ENCODE assay signal across 16 cellular contexts in genomic region chr2:100812141-100812540, GRCh38.
"Had no signal": no experiment of that assay in that cellular context is flagged by ENCODE, and none has a peak within 500 bp of the region (broad histone marks: within the 10 kb centered on the region; RNA-seq: fewer than 3 reads in every experiment).

No MANE protein-coding gene starts in this region.

- H3K36me3 Mint-ChIP-seq: natural killer cell treated with Interleukin-12 subunit alpha and Interleukin-12 subunit beta and Interleukin-15 and Interleukin-18, amount 100 ng/mL, for 72 hours; stimulated activated effector memory CD8-positive, alpha-beta T cell treated with anti-CD3 and anti-CD28 coated beads, Interleukin-12 subunit alpha, Interleukin-12 subunit beta, amount 100 ng/mL, for 72 hours had no signal

- ATAC-seq: foreskin keratinocyte; left lobe of liver; mucosa of descending colon; natural killer cell treated with Interleukin-12 subunit alpha and Interleukin-12 subunit beta and Interleukin-15 and Interleukin-18, amount 100 ng/mL, for 72 hours; right cardiac atrium; Right ventricle myocardium inferior; stimulated activated effector memory CD8-positive, alpha-beta T cell treated with anti-CD3 and anti-CD28 coated beads, Interleukin-12 subunit alpha, Interleukin-12 subunit beta, amount 100 ng/mL, for 72 hours; T-helper 17 cell had no signal

- H3K27me3 ChIP-seq: foreskin keratinocyte, suprapubic skin, upper lobe of left lung had no signal

- H3K9me3 ChIP-seq: mucosa of descending colon, suprapubic skin, upper lobe of left lung had no signal

- H3K36me3 ChIP-seq: cardiac muscle cell, suprapubic skin, upper lobe of left lung had no signal

- H3K27ac Mint-ChIP-seq: activated T-helper 1 cell treated with anti-CD3 and anti-CD28 coated beads, Interleukin-12 subunit alpha, Interleukin-12 subunit beta, Interleukin-2, Interleukin-4 antibody, amounts not matched to agents 30 ng/mL and 10 ng/mL and 1 ng/mL, durations not matched to agents 14 hours and 24 hours and 36 hours; natural killer cell treated with Interleukin-12 subunit alpha and Interleukin-12 subunit beta and Interleukin-15 and Interleukin-18, amount 100 ng/mL, for 72 hours; stimulated activated effector memory CD8-positive, alpha-beta T cell treated with anti-CD3 and anti-CD28 coated beads, Interleukin-12 subunit alpha, Interleukin-12 subunit beta, amount 100 ng/mL, for 72 hours; T-helper 17 cell had no signal

- H3K4me3 ChIP-seq: cardiac muscle cell, mucosa of descending colon, SK-N-MC, smooth muscle cell, suprapubic skin, upper lobe of left lung had no signal

- H3K4me3 Mint-ChIP-seq: activated T-helper 1 cell treated with anti-CD3 and anti-CD28 coated beads, Interleukin-12 subunit alpha, Interleukin-12 subunit beta, Interleukin-2, Interleukin-4 antibody, amounts not matched to agents 30 ng/mL and 10 ng/mL and 1 ng/mL, durations not matched to agents 14 hours and 24 hours and 36 hours; natural killer cell treated with Interleukin-12 subunit alpha and Interleukin-12 subunit beta and Interleukin-15 and Interleukin-18, amount 100 ng/mL, for 72 hours; stimulated activated effector memory CD8-positive, alpha-beta T cell treated with anti-CD3 and anti-CD28 coated beads, Interleukin-12 subunit alpha, Interleukin-12 subunit beta, amount 100 ng/mL, for 72 hours had no signal

- DNase-seq: activated CD4-positive, CD25-positive, alpha-beta regulatory T cell; foreskin keratinocyte; mucosa of descending colon; nucleus accumbens; right cardiac atrium; T-helper 17 cell; upper lobe of left lung had no signal

- H3K27ac ChIP-seq: cardiac muscle cell, foreskin keratinocyte, SK-N-MC, suprapubic skin, upper lobe of left lung had no signal

- H3K9me3 Mint-ChIP-seq: activated T-helper 1 cell treated with anti-CD3 and anti-CD28 coated beads, Interleukin-12 subunit alpha, Interleukin-12 subunit beta, Interleukin-2, Interleukin-4 antibody, amounts not matched to agents 30 ng/mL and 10 ng/mL and 1 ng/mL, durations not matched to agents 14 hours and 24 hours and 36 hours; natural killer cell treated with Interleukin-12 subunit alpha and Interleukin-12 subunit beta and Interleukin-15 and Interleukin-18, amount 100 ng/mL, for 72 hours; stimulated activated effector memory CD8-positive, alpha-beta T cell treated with anti-CD3 and anti-CD28 coated beads, Interleukin-12 subunit alpha, Interleukin-12 subunit beta, amount 100 ng/mL, for 72 hours had no signal
